2 cellular contexts compared by ENCODE assay signal in genomic region chr6:89412071-89413005, GRCh38.
TF ChIP-seq lines count a peak whose summit lies in the region.

RRAGD (minus strand) TSS chr6:89412273; CDS start chr6:89411993, 280 bp downstream.

TF ChIP-seq in HCT116, 20 proteins besides CTCF, POLR2A, EP300 and RAD21:
- no peak for TF ChIP-seq CEBPB (IDR thresholded peaks at IDR 0.05; ENCODE audit: low read depth)
- peak; percentile 51; the same call in 1 of the 2 replicates for TF ChIP-seq MAX (IDR thresholded peaks at IDR 0.05)
- TF ChIP-seq EZH2 (IDR thresholded peaks at IDR 0.05): no peak
- TF ChIP-seq ZFX (IDR thresholded peaks at IDR 0.05): peak; percentile 46; the same call in 1 of the 2 replicates
- peak; percentile 57 for TF ChIP-seq POLR2AphosphoS5 (IDR thresholded peaks at IDR 0.05; ENCODE audit: low read depth, low read length)

TF ChIP-seq in GM12878, 131 proteins besides CTCF, POLR2A, EP300 and RAD21:
- TF ChIP-seq USF2 (IDR thresholded peaks at IDR 0.05; ENCODE audit: borderline replicate concordance, low read depth, low read length): peak; percentile 26
- TF ChIP-seq CREB1 (IDR thresholded peaks at IDR 0.05; ENCODE audit: low read depth): peak; percentile 18; the same call in 1 of the 2 replicates
- no peak; the same call in 1 of the 2 replicates for TF ChIP-seq NRF1 (conservative IDR thresholded peaks at IDR 0.05; ENCODE audit: low read depth, low read length)
- TF ChIP-seq USF1 (IDR thresholded peaks at IDR 0.05; ENCODE audit: borderline replicate concordance, extremely low read length, insufficient read depth, low read depth, low read length): peak; percentile 61
- TF ChIP-seq MAX (IDR thresholded peaks at IDR 0.05; ENCODE audit: low read depth, low read length): peak; percentile 70; the same call in 1 of the 2 replicates
- TF ChIP-seq ASH2L (IDR thresholded peaks at IDR 0.05; ENCODE audit: borderline replicate concordance, low read depth): 0 out of 2 replicates have a peak, but pooled peaks have one; percentile 25
- TF ChIP-seq TBL1XR1 (IDR thresholded peaks at IDR 0.05; ENCODE audit: low read depth, low read length): 0 out of 2 replicates have a peak, but pooled peaks have one; percentile 7
- peak in 1 of 2 experiments; percentile 25; a peak in 1 of 3 replicates for TF ChIP-seq EGR1 (IDR thresholded peaks at IDR 0.05; ENCODE audit: borderline replicate concordance in 1 of 2, low read depth in 2 of 2, low read length in 2 of 2)
- TF ChIP-seq LARP7 (IDR thresholded peaks at IDR 0.05): 0 out of 2 replicates have a peak, but pooled peaks have one; percentile 50
- peak; percentile 87 for TF ChIP-seq BACH1 (IDR thresholded peaks at IDR 0.05; ENCODE audit: borderline replicate concordance)
- TF ChIP-seq SRF (IDR thresholded peaks at IDR 0.05; ENCODE audit: low read depth in 2 of 2, low read length in 2 of 2): no peak
- 0 out of 2 replicates have a peak, but pooled peaks have one; percentile 10 for TF ChIP-seq CHD2 (IDR thresholded peaks at IDR 0.05; ENCODE audit: borderline replicate concordance, low read depth, low read length)
- no peak for TF ChIP-seq HSF1 (IDR thresholded peaks at IDR 0.05; ENCODE audit: low read depth, low read length)
- 0 out of 2 replicates have a peak, but pooled peaks have one; percentile 20 for TF ChIP-seq RCOR1 (conservative IDR thresholded peaks at IDR 0.05; ENCODE audit: low read depth, low read length)
- TF ChIP-seq RFX5 (IDR thresholded peaks at IDR 0.05; ENCODE audit: low read depth, low read length): 0 out of 2 replicates have a peak, but pooled peaks have one; percentile 16
- peak in 1 of 2 experiments; percentile 89; a peak in 2 of 4 replicates for TF ChIP-seq BHLHE40 (IDR thresholded peaks at IDR 0.05; ENCODE audit: borderline replicate concordance in 1 of 2, low read depth in 2 of 2, low read length in 1 of 2)
- TF ChIP-seq ZNF687 (IDR thresholded peaks at IDR 0.05): peak; percentile 54; the same call in 1 of the 2 replicates
- 0 out of 2 replicates have a peak, but pooled peaks have one; percentile 16 for TF ChIP-seq ZBTB40 (IDR thresholded peaks at IDR 0.05; ENCODE audit: borderline replicate concordance)
- no peak for TF ChIP-seq PAX5 (IDR thresholded peaks at IDR 0.05; ENCODE audit: borderline replicate concordance, low read depth, low read length)
- no peak for TF ChIP-seq RUNX3 (IDR thresholded peaks at IDR 0.05; ENCODE audit: low read length)
- peak; percentile 68; the same call in 1 of the 2 replicates for TF ChIP-seq GATAD2B (conservative IDR thresholded peaks at IDR 0.05; ENCODE audit: low read depth)
- peak; percentile 49; the same call in 1 of the 2 replicates for TF ChIP-seq DPF2 (IDR thresholded peaks at IDR 0.05)
- TF ChIP-seq NR2F1 (conservative IDR thresholded peaks at IDR 0.05): peak; percentile 41; the same call in 1 of the 2 replicates
- TF ChIP-seq TCF3 (IDR thresholded peaks at IDR 0.05; ENCODE audit: borderline replicate concordance, insufficient read depth, low read depth, low read length): 0 out of 2 replicates have a peak, but pooled peaks have one; percentile 39
- peak; percentile 32 for TF ChIP-seq IKZF1 (conservative IDR thresholded peaks at IDR 0.05)
- TF ChIP-seq SMC3 (IDR thresholded peaks at IDR 0.05; ENCODE audit: borderline replicate concordance, low read length): peak; percentile 10; the same call in 1 of the 2 replicates
- no peak for TF ChIP-seq CBX3 (IDR thresholded peaks at IDR 0.05; ENCODE audit: borderline replicate concordance, low read depth)
